In genomic region chr18:76722224-76723061, GRCh38 we compare ENCODE assay signal across 18 cellular contexts.
"Had no signal": no experiment of that assay in that cellular context is flagged by ENCODE, and none has a peak within 500 bp of the region (broad histone marks: within the 10 kb centered on the region; RNA-seq: fewer than 3 reads in every experiment).

No MANE protein-coding gene starts in this region.

- H3K9me3 Mint-ChIP-seq: activated T-cell treated with anti-CD3 and anti-CD28 coated beads, Interleukin-2, amount 50 U/mL, for 24 hours; dendritic cell treated with granulocyte-macrophage colony-stimulating factor and Interleukin-4, amounts not matched to agents 40 ng/mL and 50 ng/mL, for 4 days; stimulated activated naive B cell treated with anti-CD40 and anti-IgM and Interleukin-4, amounts not matched to agents 10 μg/mL and 1 μg/mL and 100 μg/mL, for 72 hours had no signal

- H3K4me1 ChIP-seq: gastroesophageal sphincter, right lobe of liver had no signal

- H3K27me3 ChIP-seq: brain microvascular endothelial cell, gastroesophageal sphincter, neutrophil, right lobe of liver, spleen, tibial nerve had no signal

- ATAC-seq: gastroesophageal sphincter, left ventricle myocardium superior had no signal

- H3K27ac Mint-ChIP-seq: dendritic cell treated with granulocyte-macrophage colony-stimulating factor and Interleukin-4, amounts not matched to agents 40 ng/mL and 50 ng/mL, for 4 days; progenitor cell of endocrine pancreas; stimulated activated naive B cell treated with anti-CD40 and anti-IgM and Interleukin-4, amounts not matched to agents 10 μg/mL and 1 μg/mL and 100 μg/mL, for 72 hours had no signal

- H3K36me3 Mint-ChIP-seq: stimulated activated naive B cell treated with anti-CD40 and anti-IgM and Interleukin-4, amounts not matched to agents 10 μg/mL and 1 μg/mL and 100 μg/mL, for 72 hours had no signal

- H3K4me1 Mint-ChIP-seq: stimulated activated naive B cell treated with anti-CD40 and anti-IgM and Interleukin-4, amounts not matched to agents 10 μg/mL and 1 μg/mL and 100 μg/mL, for 72 hours had no signal

- H3K4me3 ChIP-seq: gastroesophageal sphincter, right lobe of liver, spleen, tibial nerve had no signal

- H3K27ac ChIP-seq: brain microvascular endothelial cell, gastroesophageal sphincter, neutrophil, right lobe of liver, spleen, tibial nerve had no signal

- DNase-seq: activated CD4-positive, alpha-beta T cell treated with anti-CD3 and anti-CD28 coated beads for 1 hour; activated T-cell treated with anti-CD3 and anti-CD28 coated beads, Interleukin-2, amount 50 U/mL, for 24 hours; brain microvascular endothelial cell; cerebellar nuclear complex; kidney; left ventricle myocardium superior; mesenchymal stem cell; right lobe of liver; SIG-M5; spleen; stimulated activated CD4-positive, alpha-beta T cell treated with anti-CD3 and anti-CD28 coated beads, Interleukin-2, amount 100 ng/mL, for 24 hours; stimulated activated naive B cell treated with anti-CD40 and anti-IgM and Interleukin-4, amounts not matched to agents 10 μg/mL and 1 μg/mL and 100 μg/mL, for 72 hours; T-helper 9 cell had no signal

- H3K27me3 Mint-ChIP-seq: activated T-cell treated with anti-CD3 and anti-CD28 coated beads, Interleukin-2, amount 50 U/mL, for 24 hours; dendritic cell treated with granulocyte-macrophage colony-stimulating factor and Interleukin-4, amounts not matched to agents 40 ng/mL and 50 ng/mL, for 4 days; progenitor cell of endocrine pancreas had no signal

- H3K9me3 ChIP-seq: gastroesophageal sphincter, neutrophil, right lobe of liver, spleen, tibial nerve had no signal

- H3K36me3 ChIP-seq: brain microvascular endothelial cell, gastroesophageal sphincter, neutrophil, right lobe of liver, spleen, tibial nerve had no signal

- H3K4me3 Mint-ChIP-seq: activated T-cell treated with anti-CD3 and anti-CD28 coated beads, Interleukin-2, amount 50 U/mL, for 24 hours; dendritic cell treated with granulocyte-macrophage colony-stimulating factor and Interleukin-4, amounts not matched to agents 40 ng/mL and 50 ng/mL, for 4 days; stimulated activated naive B cell treated with anti-CD40 and anti-IgM and Interleukin-4, amounts not matched to agents 10 μg/mL and 1 μg/mL and 100 μg/mL, for 72 hours had no signal
